Comparison of ENCODE assay signal across 18 cellular contexts in genomic region chr9:132087438-132088030, GRCh38. TPM values are rescaled to one million over a fixed set of nuclear protein-coding genes. Genes with fewer than 3 reads are reported as not detected.
DNase-seq lines count a peak whose midpoint lies in the region; ATAC-seq and TF ChIP-seq lines count a peak whose summit lies in the region.
"Had no signal": no experiment of that assay in that cellular context is flagged by ENCODE, and none has a peak within 500 bp of the region (broad histone marks: within the 10 kb centered on the region; RNA-seq: fewer than 3 reads in every experiment).

No MANE protein-coding gene starts in this region.

- H3F3A ChIP-seq in GM23338 (replicated peaks; ENCODE audit: low read depth) (no peaks in the 10 kb centered on the region), neural progenitor cell (ENCODE audit: low read depth) (no peaks in the 10 kb centered on the region)

- ATAC-seq in GM23338 (peak; percentile 70), GM21367 (IDR thresholded peaks at IDR 0.05; ENCODE audit: unreplicated experiment) (no peak)
- ATAC-seq: Right ventricle myocardium inferior had no signal

- H3K4me2 ChIP-seq in GM23338 (no peak overlapping the region), neural progenitor cell (peak overlapping the region; percentile 7), hepatocyte (no peak overlapping the region)
- H3K4me2 ChIP-seq: BLaER1, PC-9 had no signal

- H3K9me2 ChIP-seq in GM23338 (ENCODE audit: insufficient read depth) (no peaks in the 10 kb centered on the region), hepatocyte (replicated peaks; ENCODE audit: insufficient read depth) (no peaks in the 10 kb centered on the region)

- H3K27me3 Mint-ChIP-seq in GM23338 (ENCODE audit: insufficient read depth, low read depth, poor library complexity) (peaks cover 7% of the 10 kb centered on the region), neural progenitor cell (ENCODE audit: insufficient read depth, low read depth) (peaks cover 6% of the 10 kb centered on the region)
- H3K27me3 Mint-ChIP-seq in activated T-helper 2 cell treated with anti-CD3 and anti-CD28 coated beads, Interferon-gamma antibody, Interleukin-2, Interleukin-4, amounts not matched to agents 10 μg/mL and 5 μg/mL and 100 μg/mL, durations not matched to agents 14 hours and 24 hours and 36 hours (ENCODE audit: low read depth), result peaks cover 14% of the 10 kb centered on the region

- no peak overlapping the region for H3K9ac ChIP-seq in neural progenitor cell
- H3K9ac ChIP-seq: BLaER1 had no signal

- H3K79me2 ChIP-seq in GM23338 (replicated peaks; ENCODE audit: insufficient read depth), result no peaks in the 10 kb centered on the region
- no peaks in the 10 kb centered on the region for H3K79me2 ChIP-seq in neural progenitor cell (ENCODE audit: low read depth)
- H3K79me2 ChIP-seq in hepatocyte, result no peaks in the 10 kb centered on the region

- no peaks in the 10 kb centered on the region; the same call in 2 of the 3 replicates for H3K9me3 Mint-ChIP-seq in GM23338
- H3K9me3 Mint-ChIP-seq in neural progenitor cell, result no peaks in the 10 kb centered on the region
- no peaks in the 10 kb centered on the region for H3K9me3 Mint-ChIP-seq in activated T-helper 2 cell treated with anti-CD3 and anti-CD28 coated beads, Interferon-gamma antibody, Interleukin-2, Interleukin-4, amounts not matched to agents 10 μg/mL and 5 μg/mL and 100 μg/mL, durations not matched to agents 14 hours and 24 hours and 36 hours

- H3K9me3 ChIP-seq in neural progenitor cell (ENCODE audit: low read depth), result no peaks in the 10 kb centered on the region
- H3K9me3 ChIP-seq in hepatocyte (ENCODE audit: low read depth), result no peaks in the 10 kb centered on the region
- H3K9me3 ChIP-seq: SJCRH30 had no signal

- H3K4me1 Mint-ChIP-seq in GM23338 (peaks cover 5% of the 10 kb centered on the region; the same call in 2 of the 3 replicates), neural progenitor cell (no peaks in the 10 kb centered on the region)
- H3K4me1 Mint-ChIP-seq in activated T-helper 2 cell treated with anti-CD3 and anti-CD28 coated beads, Interferon-gamma antibody, Interleukin-2, Interleukin-4, amounts not matched to agents 10 μg/mL and 5 μg/mL and 100 μg/mL, durations not matched to agents 14 hours and 24 hours and 36 hours (ENCODE audit: low read depth), result peaks cover 1% of the 10 kb centered on the region

- no peak overlapping the region for H3K4me3 Mint-ChIP-seq in GM23338
- no peak overlapping the region for H3K4me3 Mint-ChIP-seq in neural progenitor cell
- no peak overlapping the region for H3K4me3 Mint-ChIP-seq in activated T-helper 2 cell treated with anti-CD3 and anti-CD28 coated beads, Interferon-gamma antibody, Interleukin-2, Interleukin-4, amounts not matched to agents 10 μg/mL and 5 μg/mL and 100 μg/mL, durations not matched to agents 14 hours and 24 hours and 36 hours (ENCODE audit: low read depth)
- H3K4me3 Mint-ChIP-seq: CD4-positive, CD25-positive, alpha-beta regulatory T cell had no signal

- H3K4me1 ChIP-seq in GM23338 (ENCODE audit: insufficient read depth), result no peaks in the 10 kb centered on the region
- peaks cover 7% of the 10 kb centered on the region for H3K4me1 ChIP-seq in neural progenitor cell
- H3K4me1 ChIP-seq in hepatocyte (ENCODE audit: insufficient read depth), result no peaks in the 10 kb centered on the region
- H3K4me1 ChIP-seq: BLaER1, SJCRH30 had no signal

- DNase-seq in GM23338 (ENCODE audit: low spot score) (peak; percentile 16), foreskin melanocyte (peak; percentile 49), neural progenitor cell (ENCODE audit: low spot score) (no peak), hepatocyte (ENCODE audit: low spot score) (no peak)
- DNase-seq in activated T-helper 2 cell treated with anti-CD3 and anti-CD28 coated beads, Interferon-gamma antibody, Interleukin-2, Interleukin-4, amounts not matched to agents 10 μg/mL and 5 μg/mL and 100 μg/mL, durations not matched to agents 14 hours and 24 hours and 36 hours (ENCODE audit: low spot score), result no peak
- DNase-seq: CD4-positive, CD25-positive, alpha-beta regulatory T cell; HCEC 1CT; KBM-7; MM.1S; NCI-H1694; NCI-H2029 treated with DMSO at 0.1 percent for 48 hours; NCI-H526 treated with DMSO at 0.1 percent for 48 hours; PC-9; SJCRH30 had no signal

- H3K4me3 ChIP-seq in GM23338 (no peak overlapping the region), neural progenitor cell (no peak overlapping the region), hepatocyte (no peak overlapping the region)
- H3K4me3 ChIP-seq: BLaER1, PC-9, SJCRH30 had no signal

- WGBS in hepatocyte (ENCODE audit: low lambda C conversion rate, missing lambda C conversion rate), result 92% methylated on average over 7 of the region's 7 CpGs

- no peaks in the 10 kb centered on the region for H3K27me3 ChIP-seq in GM23338 (ENCODE audit: insufficient read depth)
- H3K27me3 ChIP-seq in neural progenitor cell, result no peaks in the 10 kb centered on the region
- H3K27me3 ChIP-seq in hepatocyte, result no peaks in the 10 kb centered on the region
- H3K27me3 ChIP-seq: BLaER1 had no signal

- H4K20me1 ChIP-seq in GM23338 (replicated peaks; ENCODE audit: insufficient read depth), result no peaks in the 10 kb centered on the region
- H4K20me1 ChIP-seq in neural progenitor cell (ENCODE audit: low read depth), result no peaks in the 10 kb centered on the region
- H4K20me1 ChIP-seq in hepatocyte (ENCODE audit: insufficient read depth, poor library complexity, severe bottlenecking), result no peaks in the 10 kb centered on the region
- H4K20me1 ChIP-seq: BLaER1 had no signal

- peak overlapping the region; percentile 63 for H2AFZ ChIP-seq in GM23338
- peak overlapping the region; percentile 89 for H2AFZ ChIP-seq in neural progenitor cell (replicated peaks)
- H2AFZ ChIP-seq in hepatocyte, result no peak overlapping the region
- H2AFZ ChIP-seq: PC-9 had no signal

- TF ChIP-seq CTCF in GM23338 (conservative IDR thresholded peaks at IDR 0.05; ENCODE audit: low read depth in 2 of 2) (no peak), neural progenitor cell (IDR thresholded peaks at IDR 0.05) (no peak), hepatocyte (IDR thresholded peaks at IDR 0.05; ENCODE audit: poor library complexity) (no peak)

- H3K27ac Mint-ChIP-seq in GM23338 (no peak overlapping the region), neural progenitor cell (no peak overlapping the region)
- H3K27ac Mint-ChIP-seq in activated T-helper 2 cell treated with anti-CD3 and anti-CD28 coated beads, Interferon-gamma antibody, Interleukin-2, Interleukin-4, amounts not matched to agents 10 μg/mL and 5 μg/mL and 100 μg/mL, durations not matched to agents 14 hours and 24 hours and 36 hours, result no peak overlapping the region
- H3K27ac Mint-ChIP-seq: CD4-positive, CD25-positive, alpha-beta regulatory T cell had no signal

- H3K27ac ChIP-seq in GM23338 (ENCODE audit: low read depth) (no peak overlapping the region), neural progenitor cell (no peak overlapping the region), temporal lobe (ENCODE audit: low read depth, low read length) (peak overlapping the region; percentile 68), hepatocyte (no peak overlapping the region)
- H3K27ac ChIP-seq: BLaER1, PC-9, SJCRH30 had no signal

- intact Hi-C loops in activated T-helper 2 cell treated with anti-CD3 and anti-CD28 coated beads, Interferon-gamma antibody, Interleukin-2, Interleukin-4, amounts not matched to agents 10 μg/mL and 5 μg/mL and 100 μg/mL, durations not matched to agents 14 hours and 24 hours and 36 hours (cut with micrococcal nuclease), result no loop called here

- no peaks in the 10 kb centered on the region for H3K36me3 Mint-ChIP-seq in GM23338 (ENCODE audit: low read depth)
- no peaks in the 10 kb centered on the region for H3K36me3 Mint-ChIP-seq in neural progenitor cell
- no peaks in the 10 kb centered on the region for H3K36me3 Mint-ChIP-seq in activated T-helper 2 cell treated with anti-CD3 and anti-CD28 coated beads, Interferon-gamma antibody, Interleukin-2, Interleukin-4, amounts not matched to agents 10 μg/mL and 5 μg/mL and 100 μg/mL, durations not matched to agents 14 hours and 24 hours and 36 hours (ENCODE audit: low read depth)
- H3K36me3 Mint-ChIP-seq: CD4-positive, CD25-positive, alpha-beta regulatory T cell had no signal

- H3K36me3 ChIP-seq in GM23338 (ENCODE audit: insufficient read depth), result no peaks in the 10 kb centered on the region
- H3K36me3 ChIP-seq in neural progenitor cell, result no peaks in the 10 kb centered on the region
- H3K36me3 ChIP-seq in hepatocyte (replicated peaks; ENCODE audit: insufficient read depth, low read depth), result no peaks in the 10 kb centered on the region
- H3K36me3 ChIP-seq: BLaER1, SJCRH30 had no signal

TF ChIP-seq in GM23338, 12 proteins besides CTCF, POLR2A, EP300 and RAD21:
- TF ChIP-seq ETS1 (IDR thresholded peaks at IDR 0.05) (no peak), CREB1 (CRISPR knock-in tag; IDR thresholded peaks at IDR 0.05; ENCODE audit: low read depth) (no peak), EZH2 (IDR thresholded peaks at IDR 0.05; ENCODE audit: low read depth, unreplicated experiment) (no peak), EZH2phosphoT487 (IDR thresholded peaks at IDR 0.05; ENCODE audit: unreplicated experiment) (no peak)

RNA-seq across cellular contexts. Expression of gene MED27, which starts 7.9 kb away (rescaled TPM):
- total RNA-seq in GM23338 (2014; rRNA removed; shearing (Covaris generic)), result 18.4 and 35.0 TPM in 2 replicates
- polyA plus RNA-seq in GM23338 (2016; fragmentation: Nextera tagmentation; extraction: Ambion mirVana) (26.0 and 30.6 TPM in 2 replicates), hepatocyte (32.1 and 38.0 TPM in 2 replicates)
- total RNA-seq in neural progenitor cell (ENCODE audit: low replicate concordance) (15.1 and 25.1 TPM in 2 replicates), temporal lobe (7.4 TPM), hepatocyte (15.4 and 17.2 TPM in 2 replicates)
- total RNA-seq in activated T-helper 2 cell treated with anti-CD3 and anti-CD28 coated beads, Interferon-gamma antibody, Interleukin-2, Interleukin-4, amounts not matched to agents 10 μg/mL and 5 μg/mL and 100 μg/mL, durations not matched to agents 14 hours and 24 hours and 36 hours, result 37.2 TPM in 2 replicates

Comparison
In these comparisons a context has a peak if more than half of its experiments do, and no peak if none do; other contexts are left out.
1. DNase-seq: peak in GM23338 (single experiment) and foreskin melanocyte (single experiment); none in neural progenitor cell (single experiment), activated T-helper 2 cell treated with anti-CD3 and anti-CD28 coated beads, Interferon-gamma antibody, Interleukin-2, Interleukin-4, amounts not matched to agents 10 μg/mL and 5 μg/mL and 100 μg/mL, durations not matched to agents 14 hours and 24 hours and 36 hours (single experiment) and hepatocyte (single experiment).